1 cellular context compared by ENCODE assay signal in genomic region chr6:18241208-18241836, GRCh38.
A peak's percentile ranks its signal among the peaks of the same experiment; 100 is the strongest.
TF ChIP-seq lines count a peak whose summit lies in the region.

No MANE protein-coding gene starts in this region.

TF ChIP-seq in HEK293, 187 proteins besides CTCF, POLR2A, EP300 and RAD21:
- TF ChIP-seq ZNF707 (tag by site-specific recombination; IDR thresholded peaks at IDR 0.05), result peak; percentile 96
- TF ChIP-seq TRIM28 (IDR thresholded peaks at IDR 0.05; ENCODE audit: borderline replicate concordance, low read length), result no peak
- no peak for TF ChIP-seq ELK4 (IDR thresholded peaks at IDR 0.05; ENCODE audit: borderline replicate concordance, low read depth, low read length)
- no peak for TF ChIP-seq PRDM1 (tag by site-specific recombination; IDR thresholded peaks at IDR 0.05)
- no peak for TF ChIP-seq ZNF768 (tag by site-specific recombination; IDR thresholded peaks at IDR 0.05)
- TF ChIP-seq ZNF398 (tag by site-specific recombination; IDR thresholded peaks at IDR 0.05), result no peak
- no peak for TF ChIP-seq ZNF571 (tag by site-specific recombination; IDR thresholded peaks at IDR 0.05)
- TF ChIP-seq PRDM6 (tag by site-specific recombination; IDR thresholded peaks at IDR 0.05), result peak; percentile 81
- no peak for TF ChIP-seq GLI4 (tag by site-specific recombination; IDR thresholded peaks at IDR 0.05)
- TF ChIP-seq ZBTB21 (tag by site-specific recombination; IDR thresholded peaks at IDR 0.05), result no peak
